Comparison of ENCODE assay signal across 1 cellular context in the genomic region with DNA sequence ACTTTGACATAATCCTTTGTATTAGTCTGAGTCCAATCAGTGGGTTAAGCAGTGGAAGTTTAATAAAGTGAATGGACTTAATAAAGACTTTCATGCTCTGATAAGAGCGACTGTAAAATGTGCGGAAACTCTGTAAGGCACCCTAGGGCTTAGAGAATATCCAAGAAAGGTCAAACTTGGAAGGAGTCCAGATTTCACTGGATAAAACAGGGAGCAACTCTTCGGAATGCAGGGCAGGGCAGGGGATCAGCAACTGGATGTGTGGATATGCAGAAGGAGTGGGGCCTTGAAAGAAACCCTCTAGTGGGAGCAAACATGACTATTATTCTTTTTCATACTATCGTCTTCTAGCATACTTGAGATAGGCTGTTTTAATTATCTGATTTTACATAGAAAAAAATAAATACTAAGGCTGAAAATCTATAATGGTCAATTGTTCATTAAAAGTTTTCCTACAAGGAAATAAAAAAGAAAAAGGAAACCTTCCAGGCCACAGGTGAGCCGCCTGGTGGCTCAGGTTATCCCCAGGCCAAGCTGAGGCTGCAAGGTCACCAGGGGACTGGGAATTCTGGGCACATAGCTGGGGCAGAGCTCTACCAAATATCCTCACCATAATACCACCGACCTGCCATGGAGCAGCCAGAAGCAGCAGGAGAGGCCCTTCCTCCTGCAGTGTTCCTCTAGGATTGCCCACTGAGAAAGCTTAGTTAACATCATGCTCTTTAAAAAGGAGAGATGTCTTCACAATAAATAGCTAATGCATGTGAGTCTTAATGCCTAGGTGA.
TF ChIP-seq lines count a peak whose summit lies in the region.

No MANE protein-coding gene starts in this region.

TF ChIP-seq in GM23338, 12 proteins besides CTCF, POLR2A, EP300 and RAD21 (continued from another document):
- no peak for TF ChIP-seq ZNF462 (CRISPR knock-in tag; IDR thresholded peaks at IDR 0.05)
- no peak for TF ChIP-seq POLR2AphosphoS5 (IDR thresholded peaks at IDR 0.05; ENCODE audit: low read depth)
- TF ChIP-seq REST (IDR thresholded peaks at IDR 0.05; ENCODE audit: unreplicated experiment) = no peak
- no peak for TF ChIP-seq JUNB (IDR thresholded peaks at IDR 0.05; ENCODE audit: unreplicated experiment)
- no peak for TF ChIP-seq EZH2 (IDR thresholded peaks at IDR 0.05; ENCODE audit: low read depth, unreplicated experiment)
- TF ChIP-seq STAT1 (IDR thresholded peaks at IDR 0.05; ENCODE audit: unreplicated experiment) = no peak
- TF ChIP-seq ZNF331 (CRISPR knock-in tag; IDR thresholded peaks at IDR 0.05; ENCODE audit: low read depth) = no peak
- TF ChIP-seq ZNF114 (CRISPR knock-in tag; IDR thresholded peaks at IDR 0.05) = no peak
- TF ChIP-seq CREB1 (CRISPR knock-in tag; IDR thresholded peaks at IDR 0.05; ENCODE audit: low read depth) = no peak
- TF ChIP-seq, protein P1, sequence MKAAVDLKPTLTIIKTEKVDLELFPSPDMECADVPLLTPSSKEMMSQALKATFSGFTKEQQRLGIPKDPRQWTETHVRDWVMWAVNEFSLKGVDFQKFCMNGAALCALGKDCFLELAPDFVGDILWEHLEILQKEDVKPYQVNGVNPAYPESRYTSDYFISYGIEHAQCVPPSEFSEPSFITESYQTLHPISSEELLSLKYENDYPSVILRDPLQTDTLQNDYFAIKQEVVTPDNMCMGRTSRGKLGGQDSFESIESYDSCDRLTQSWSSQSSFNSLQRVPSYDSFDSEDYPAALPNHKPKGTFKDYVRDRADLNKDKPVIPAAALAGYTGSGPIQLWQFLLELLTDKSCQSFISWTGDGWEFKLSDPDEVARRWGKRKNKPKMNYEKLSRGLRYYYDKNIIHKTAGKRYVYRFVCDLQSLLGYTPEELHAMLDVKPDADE (IDR thresholded peaks at IDR 0.05) = no peak
